Comparison of ENCODE assay signal across 16 cellular contexts in the genomic region with DNA sequence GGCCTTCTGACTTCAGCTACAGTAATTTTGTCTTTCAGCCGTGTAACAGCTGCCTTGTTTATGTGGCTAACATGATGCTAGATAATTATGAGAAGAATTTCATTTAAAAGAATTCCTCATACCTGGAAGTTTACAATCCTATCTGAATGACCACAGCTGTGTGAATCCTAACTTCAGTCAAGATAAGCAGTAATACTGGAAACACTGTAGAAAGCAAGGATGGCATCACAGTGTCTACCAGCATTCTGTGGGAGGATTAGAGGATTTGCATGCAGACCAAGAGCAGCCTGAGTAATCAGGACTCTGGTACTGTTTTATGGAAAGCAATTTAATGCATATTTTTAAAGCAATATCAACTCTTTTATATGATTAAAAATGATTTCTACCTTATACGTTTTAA.
DNase-seq lines count a peak whose midpoint lies in the region; TF ChIP-seq lines count a peak whose summit lies in the region.
"Had no signal": no experiment of that assay in that cellular context is flagged by ENCODE, and none has a peak within 500 bp of the region (broad histone marks: within the 10 kb centered on the region; RNA-seq: fewer than 3 reads in every experiment).

No MANE protein-coding gene starts in this region.

- H3K9me3 ChIP-seq in neural progenitor cell (ENCODE audit: low read depth): no peaks in the 10 kb centered on the region
- H3K9me3 ChIP-seq: A549, HAP-1, Peyer's patch had no signal

- no peak overlapping the region for H2AFZ ChIP-seq in neural progenitor cell (replicated peaks)

- H3K27ac Mint-ChIP-seq in neural progenitor cell: no peak overlapping the region
- H3K27ac Mint-ChIP-seq: CD4-positive, CD25-positive, alpha-beta regulatory T cell had no signal

- H3K4me3 ChIP-seq in fibroblast of villous mesenchyme (ENCODE audit: low read depth, low read length): no peak overlapping the region
- H3K4me3 ChIP-seq in neural progenitor cell: no peak overlapping the region
- H3K4me3 ChIP-seq: A549, HAP-1, Peyer's patch had no signal

- H3K79me2 ChIP-seq in neural progenitor cell (ENCODE audit: low read depth): no peaks in the 10 kb centered on the region

- TF ChIP-seq CTCF in fibroblast of villous mesenchyme (IDR thresholded peaks at IDR 0.05; ENCODE audit: insufficient read depth, low read depth, low read length) (no peak), neural progenitor cell (IDR thresholded peaks at IDR 0.05) (no peak)

- H3K27me3 ChIP-seq in neural progenitor cell: no peaks in the 10 kb centered on the region
- H3K27me3 ChIP-seq: Peyer's patch had no signal

- H3K36me3 ChIP-seq in neural progenitor cell: no peaks in the 10 kb centered on the region
- H3K36me3 ChIP-seq: HAP-1, Peyer's patch had no signal

- H3K27me3 Mint-ChIP-seq in neural progenitor cell (ENCODE audit: insufficient read depth, low read depth): no peaks in the 10 kb centered on the region
- H3K27me3 Mint-ChIP-seq: CD4-positive, CD25-positive, alpha-beta regulatory T cell had no signal

- DNase-seq in Ammon's horn (ENCODE audit: low spot score) (peak; percentile 15), NCI-H526 (lab: John Stamatoyannopoulos, UW) (peak; percentile 41 to 80), fibroblast of villous mesenchyme (ENCODE audit: low read depth) (peak; percentile 64), neural progenitor cell (ENCODE audit: low spot score) (peak; percentile 17), activated T-cell treated with anti-CD3 and anti-CD28 coated beads for 4 hours (no peak), GM19238 (ENCODE audit: insufficient read length, low spot score) (no peak), DMS153 (lab: John Stamatoyannopoulos, UW) (no peak)
- DNase-seq in activated T-cell treated with anti-CD3 and anti-CD28 coated beads, Interleukin-2, amount 50 U/mL, for 1 hour: no peak
- DNase-seq: CD4-positive, CD25-positive, alpha-beta regulatory T cell; COR-L47; Karpas-422; NCI-H510A; NCI-H774; Peyer's patch had no signal

- H3K4me1 Mint-ChIP-seq in neural progenitor cell: no peaks in the 10 kb centered on the region

- no peak overlapping the region for H3K4me2 ChIP-seq in neural progenitor cell
- H3K4me2 ChIP-seq: A549 had no signal

- H3K9me3 Mint-ChIP-seq in neural progenitor cell: no peaks in the 10 kb centered on the region

- H3K36me3 Mint-ChIP-seq in neural progenitor cell: no peaks in the 10 kb centered on the region

- no peak overlapping the region for H3K9ac ChIP-seq in neural progenitor cell

- H3K4me1 ChIP-seq in neural progenitor cell: no peaks in the 10 kb centered on the region
- H3K4me1 ChIP-seq: A549, Peyer's patch had no signal

- no peak overlapping the region for H3K4me3 Mint-ChIP-seq in neural progenitor cell
- H3K4me3 Mint-ChIP-seq: CD4-positive, CD25-positive, alpha-beta regulatory T cell had no signal

- no peaks in the 10 kb centered on the region for H3F3A ChIP-seq in neural progenitor cell (ENCODE audit: low read depth)

- no peak overlapping the region for H3K27ac ChIP-seq in neural progenitor cell
- H3K27ac ChIP-seq: A549, Peyer's patch had no signal

- peaks cover 5% of the 10 kb centered on the region for H4K20me1 ChIP-seq in neural progenitor cell (ENCODE audit: low read depth)

Comparison
In these comparisons a context has a peak if more than half of its experiments do, and no peak if none do; other contexts are left out.
1. DNase-seq: peak in Ammon's horn (single experiment), NCI-H526 (2 of 2), fibroblast of villous mesenchyme (single experiment) and neural progenitor cell (single experiment); none in activated T-cell treated with anti-CD3 and anti-CD28 coated beads for 4 hours (single experiment), GM19238 (single experiment), activated T-cell treated with anti-CD3 and anti-CD28 coated beads, Interleukin-2, amount 50 U/mL, for 1 hour (single experiment) and DMS153 (single experiment).